In genomic region chr4:89119166-89119565, GRCh38 we compare ENCODE assay signal across 17 cellular contexts.
"Had no signal": no experiment of that assay in that cellular context is flagged by ENCODE, and none has a peak within 500 bp of the region (broad histone marks: within the 10 kb centered on the region; RNA-seq: fewer than 3 reads in every experiment).

No MANE protein-coding gene starts in this region.

- H3K36me3 Mint-ChIP-seq: natural killer cell treated with Interleukin-12 subunit alpha and Interleukin-12 subunit beta and Interleukin-15 and Interleukin-18, amount 100 ng/mL, for 72 hours had no signal

- H3K4me1 ChIP-seq: esophagus muscularis mucosa had no signal

- H3K9me3 ChIP-seq: esophagus muscularis mucosa, thyroid gland had no signal

- H3K36me3 ChIP-seq: brain microvascular endothelial cell, esophagus muscularis mucosa, thyroid gland had no signal

- DNase-seq: activated CD4-positive, alpha-beta T cell treated with anti-CD3 and anti-CD28 coated beads, Interleukin-2, amount 10 ng/mL, durations not matched to agents 7 days and 5 days; activated CD8-positive, alpha-beta memory T cell treated with anti-CD3 and anti-CD28 coated beads, Interleukin-2, amount 50 U/mL, for 48 hours; activated gamma-delta T cell treated with Interleukin-2 at 50 U/mL for 16 hours; activated naive CD8-positive, alpha-beta T cell treated with anti-CD3 and anti-CD28 coated beads, Interleukin-2, amount 10 ng/mL, durations not matched to agents 7 days and 5 days; activated T-cell treated with anti-CD3 and anti-CD28 coated beads, Interleukin-2, amount 50 U/mL, for 72 hours; anterior cingulate cortex; hippocampal formation; kidney glomerular epithelial cell; left ventricle myocardium superior; nucleus accumbens; posterior cingulate gyrus; thyroid gland had no signal

- H3K4me3 ChIP-seq: esophagus muscularis mucosa, thyroid gland had no signal

- H3K27me3 ChIP-seq: brain microvascular endothelial cell, esophagus muscularis mucosa, thyroid gland had no signal

- H3K9me3 Mint-ChIP-seq: activated CD4-positive, alpha-beta T cell treated with anti-CD3 and anti-CD28 coated beads, Interleukin-2, amount 10 ng/mL, durations not matched to agents 7 days and 5 days; activated naive CD8-positive, alpha-beta T cell treated with anti-CD3 and anti-CD28 coated beads, Interleukin-2, amount 10 ng/mL, durations not matched to agents 7 days and 5 days; activated T-cell treated with anti-CD3 and anti-CD28 coated beads, Interleukin-2, amount 50 U/mL, for 72 hours; natural killer cell treated with Interleukin-12 subunit alpha and Interleukin-12 subunit beta and Interleukin-15 and Interleukin-18, amount 100 ng/mL, for 72 hours; stimulated activated memory B cell treated with anti-CD40 and anti-IgM and Interleukin-4, amounts not matched to agents 10 μg/mL and 1 μg/mL and 100 μg/mL, for 72 hours; T-helper 2 cell treated with Interferon-gamma antibody and Interleukin-4, amounts not matched to agents 5 μg/mL and 100 μg/mL, for 36 hours had no signal

- ATAC-seq: activated T-cell treated with anti-CD3 and anti-CD28 coated beads, Interleukin-2, amount 50 U/mL, for 72 hours; left ventricle myocardium superior; natural killer cell treated with Interleukin-12 subunit alpha and Interleukin-12 subunit beta and Interleukin-15 and Interleukin-18, amount 100 ng/mL, for 72 hours; stimulated activated memory B cell treated with anti-CD40 and anti-IgM and Interleukin-4, amounts not matched to agents 10 μg/mL and 1 μg/mL and 100 μg/mL, for 72 hours had no signal

- H3K27ac Mint-ChIP-seq: activated CD4-positive, alpha-beta T cell treated with anti-CD3 and anti-CD28 coated beads, Interleukin-2, amount 10 ng/mL, durations not matched to agents 7 days and 5 days; activated naive CD8-positive, alpha-beta T cell treated with anti-CD3 and anti-CD28 coated beads, Interleukin-2, amount 10 ng/mL, durations not matched to agents 7 days and 5 days; activated T-cell treated with anti-CD3 and anti-CD28 coated beads, Interleukin-2, amount 50 U/mL, for 72 hours; natural killer cell treated with Interleukin-12 subunit alpha and Interleukin-12 subunit beta and Interleukin-15 and Interleukin-18, amount 100 ng/mL, for 72 hours; stimulated activated memory B cell treated with anti-CD40 and anti-IgM and Interleukin-4, amounts not matched to agents 10 μg/mL and 1 μg/mL and 100 μg/mL, for 72 hours; T-helper 2 cell treated with Interferon-gamma antibody and Interleukin-4, amounts not matched to agents 5 μg/mL and 100 μg/mL, for 36 hours had no signal

- H3K27ac ChIP-seq: brain microvascular endothelial cell, esophagus muscularis mucosa, thyroid gland had no signal
